In the genomic region with DNA sequence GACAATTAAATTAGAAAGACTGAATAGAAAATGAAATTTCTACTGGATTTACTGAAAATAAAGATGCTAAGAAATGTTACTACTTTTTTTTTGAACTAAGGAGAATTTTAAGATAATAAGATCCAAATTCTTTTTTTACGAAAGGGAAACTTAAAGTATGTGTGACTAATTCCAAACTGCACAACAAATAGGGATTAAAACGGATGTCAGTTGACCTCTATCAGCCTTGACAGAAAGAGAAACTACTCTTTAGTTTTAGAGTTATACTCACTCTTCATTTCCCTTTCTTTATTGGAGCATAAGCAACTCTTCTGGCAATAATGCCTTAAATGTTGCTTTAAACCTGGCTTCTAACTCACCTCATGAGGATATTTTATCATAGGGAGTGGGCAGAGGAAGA, we compare ENCODE assay signal across 28 cellular contexts.
"Had no signal": no experiment of that assay in that cellular context is flagged by ENCODE, and none has a peak within 500 bp of the region (broad histone marks: within the 10 kb centered on the region; RNA-seq: fewer than 3 reads in every experiment).

No MANE protein-coding gene starts in this region.

- H3K27me3 ChIP-seq: hepatocyte, left lung, neural progenitor cell, right lobe of liver, tibial artery had no signal

- DNase-seq: activated CD4-positive, alpha-beta T cell treated with anti-CD3 and anti-CD28 coated beads for 4 hours; activated CD4-positive, alpha-beta T cell treated with anti-CD3 and anti-CD28 coated beads, Interleukin-2, amount 50 U/mL, for 48 hours; activated CD4-positive, CD25-positive, alpha-beta regulatory T cell; activated CD8-positive, alpha-beta memory T cell treated with anti-CD3 and anti-CD28 coated beads, Interleukin-2, amount 50 U/mL, for 48 hours; activated naive CD4-positive, alpha-beta T cell treated with Interleukin-2 at 50 U/mL for 16 hours; activated naive CD8-positive, alpha-beta T cell treated with anti-CD3 and anti-CD28 coated beads for 36 hours; activated T-cell treated with anti-CD3 and anti-CD28 coated beads, Interleukin-2, amount 50 U/mL, for 4 hours; amniotic stem cell; cerebellar nuclear complex; effector CD4-positive, alpha-beta T cell; foreskin melanocyte; glutamatergic neuron; immature natural killer cell; kidney glomerular epithelial cell; left lung; naive thymus-derived CD8-positive, alpha-beta T cell; posterior cingulate gyrus; right lobe of liver; stimulated activated CD4-positive, alpha-beta T cell treated with anti-CD3 and anti-CD28 coated beads, Interleukin-1b, Interleukin-23, amount 100 ng/mL, for 48 hours; stimulated activated naive CD8-positive, alpha-beta T cell treated with anti-CD3 and anti-CD28 coated beads, Interleukin-15, amount 100 ng/mL, for 72 hours; tibial artery had no signal

- H3K4me2 ChIP-seq: hepatocyte, neural progenitor cell had no signal

- H3K9me3 Mint-ChIP-seq: activated naive CD8-positive, alpha-beta T cell treated with anti-CD3 and anti-CD28 coated beads for 36 hours; activated T-cell treated with anti-CD3 and anti-CD28 coated beads, Interleukin-2, amount 50 U/mL, for 4 hours; dendritic cell treated with granulocyte-macrophage colony-stimulating factor and Interleukin-4, amounts not matched to agents 40 ng/mL and 50 ng/mL, for 4 days; mesothelial cell of epicardium; neural progenitor cell; stimulated activated effector memory CD8-positive, alpha-beta T cell treated with anti-CD3 and anti-CD28 coated beads, Interleukin-12 subunit alpha, Interleukin-12 subunit beta, amount 100 ng/mL, for 72 hours; stimulated activated naive CD8-positive, alpha-beta T cell treated with anti-CD3 and anti-CD28 coated beads, Interleukin-15, amount 100 ng/mL, for 72 hours had no signal

- H3K9ac ChIP-seq: neural progenitor cell had no signal

- H3K4me3 ChIP-seq: hepatocyte, left lung, lung, neural progenitor cell, right lobe of liver, skin epidermis, tibial artery had no signal

- H3K36me3 Mint-ChIP-seq: activated naive CD8-positive, alpha-beta T cell treated with anti-CD3 and anti-CD28 coated beads for 36 hours; immature natural killer cell; mesothelial cell of epicardium; naive thymus-derived CD8-positive, alpha-beta T cell; neural progenitor cell; stimulated activated effector memory CD8-positive, alpha-beta T cell treated with anti-CD3 and anti-CD28 coated beads, Interleukin-12 subunit alpha, Interleukin-12 subunit beta, amount 100 ng/mL, for 72 hours had no signal

- H3K27ac Mint-ChIP-seq: activated naive CD8-positive, alpha-beta T cell treated with anti-CD3 and anti-CD28 coated beads for 36 hours; dendritic cell treated with granulocyte-macrophage colony-stimulating factor and Interleukin-4, amounts not matched to agents 40 ng/mL and 50 ng/mL, for 4 days; immature natural killer cell; mesothelial cell of epicardium; naive thymus-derived CD8-positive, alpha-beta T cell; neural progenitor cell; stimulated activated effector memory CD8-positive, alpha-beta T cell treated with anti-CD3 and anti-CD28 coated beads, Interleukin-12 subunit alpha, Interleukin-12 subunit beta, amount 100 ng/mL, for 72 hours; stimulated activated naive CD8-positive, alpha-beta T cell treated with anti-CD3 and anti-CD28 coated beads, Interleukin-15, amount 100 ng/mL, for 72 hours had no signal

- H3K4me1 ChIP-seq: left lung, neural progenitor cell, right lobe of liver, tibial artery had no signal

- H3K79me2 ChIP-seq: hepatocyte had no signal

- H2AFZ ChIP-seq: hepatocyte, neural progenitor cell had no signal

- H3K4me3 Mint-ChIP-seq: activated naive CD8-positive, alpha-beta T cell treated with anti-CD3 and anti-CD28 coated beads for 36 hours; activated T-cell treated with anti-CD3 and anti-CD28 coated beads, Interleukin-2, amount 50 U/mL, for 4 hours; dendritic cell treated with granulocyte-macrophage colony-stimulating factor and Interleukin-4, amounts not matched to agents 40 ng/mL and 50 ng/mL, for 4 days; immature natural killer cell; mesothelial cell of epicardium; naive thymus-derived CD8-positive, alpha-beta T cell; neural progenitor cell; stimulated activated effector memory CD8-positive, alpha-beta T cell treated with anti-CD3 and anti-CD28 coated beads, Interleukin-12 subunit alpha, Interleukin-12 subunit beta, amount 100 ng/mL, for 72 hours; stimulated activated naive CD8-positive, alpha-beta T cell treated with anti-CD3 and anti-CD28 coated beads, Interleukin-15, amount 100 ng/mL, for 72 hours had no signal

- H3K9me3 ChIP-seq: left lung, tibial artery had no signal

- H3K4me1 Mint-ChIP-seq: activated naive CD8-positive, alpha-beta T cell treated with anti-CD3 and anti-CD28 coated beads for 36 hours; immature natural killer cell; naive thymus-derived CD8-positive, alpha-beta T cell; neural progenitor cell; stimulated activated effector memory CD8-positive, alpha-beta T cell treated with anti-CD3 and anti-CD28 coated beads, Interleukin-12 subunit alpha, Interleukin-12 subunit beta, amount 100 ng/mL, for 72 hours; stimulated activated naive CD8-positive, alpha-beta T cell treated with anti-CD3 and anti-CD28 coated beads, Interleukin-15, amount 100 ng/mL, for 72 hours had no signal

- H3K27me3 Mint-ChIP-seq: activated naive CD8-positive, alpha-beta T cell treated with anti-CD3 and anti-CD28 coated beads for 36 hours; dendritic cell treated with granulocyte-macrophage colony-stimulating factor and Interleukin-4, amounts not matched to agents 40 ng/mL and 50 ng/mL, for 4 days; stimulated activated naive CD8-positive, alpha-beta T cell treated with anti-CD3 and anti-CD28 coated beads, Interleukin-15, amount 100 ng/mL, for 72 hours had no signal

- H3K27ac ChIP-seq: hepatocyte, left lung, neural progenitor cell, right lobe of liver, skin epidermis, tibial artery had no signal
